9 cellular contexts compared by ENCODE assay signal in the genomic region with DNA sequence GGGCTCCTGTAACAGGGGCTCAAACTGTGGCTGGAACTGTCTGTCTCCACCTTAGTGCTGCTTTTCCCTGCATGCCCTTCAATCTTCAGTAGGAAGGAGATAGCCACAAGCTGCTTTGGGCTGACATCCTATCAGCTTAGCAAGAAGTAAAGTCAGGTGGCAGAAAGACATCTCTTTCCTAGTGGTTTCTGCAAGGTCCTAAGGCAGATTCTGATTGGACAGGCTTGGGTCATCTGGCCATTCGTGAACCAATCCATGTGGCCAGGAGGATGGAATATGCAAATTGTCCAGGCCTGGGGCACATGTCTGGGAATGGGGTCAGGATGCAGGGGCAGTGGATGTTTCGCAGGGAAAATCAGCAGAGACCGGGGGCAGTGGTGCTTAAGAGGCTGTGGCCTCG. TPM values are rescaled to one million over a fixed set of nuclear protein-coding genes. Genes with fewer than 3 reads are reported as not detected.
DNase-seq lines count a peak whose midpoint lies in the region; ATAC-seq and TF ChIP-seq lines count a peak whose summit lies in the region.
"Had no signal": no experiment of that assay in that cellular context is flagged by ENCODE, and none has a peak within 500 bp of the region (broad histone marks: within the 10 kb centered on the region; RNA-seq: fewer than 3 reads in every experiment).

No MANE protein-coding gene starts in this region.

- peak; percentile 57 for DNase-seq in H4 (ENCODE audit: low spot score)
- peak; percentile 42 for DNase-seq in NCI-H69 (lab: John Stamatoyannopoulos, UW)
- peak; percentile 39 to 49 for DNase-seq in cardiac fibroblast (ENCODE audit: low read depth in 2 of 2)
- DNase-seq in neuronal stem cell (ENCODE audit: low spot score) = no peak
- DNase-seq in NCI-H2029 (lab: John Stamatoyannopoulos, UW) = no peak
- DNase-seq in NCI-H2081 treated with DMSO at 0.1 percent for 48 hours (lab: John Stamatoyannopoulos, UW) = no peak
- DNase-seq: activated CD8-positive, alpha-beta memory T cell treated with anti-CD3 and anti-CD28 coated beads for 24 hours had no signal

- H2BK5ac ChIP-seq in neuronal stem cell (ENCODE audit: low read length) = no peak overlapping the region

- H2BK12ac ChIP-seq in neuronal stem cell (ENCODE audit: low read length) = no peak overlapping the region

- peaks cover 3% of the 10 kb centered on the region for H3K79me1 ChIP-seq in neuronal stem cell (ENCODE audit: low read depth, low read length)

- TF ChIP-seq CTCF in cardiac fibroblast (IDR thresholded peaks at IDR 0.05; ENCODE audit: low read depth, low read length) = no peak

- H3K9ac ChIP-seq in neuronal stem cell (ENCODE audit: low read depth, low read length, poor library complexity) = no peak overlapping the region

- H3K4me1 ChIP-seq in neuronal stem cell (ENCODE audit: control insufficient read depth in 2 of 2, insufficient read depth in 1 of 2, low read depth in 1 of 2, low read length in 2 of 2) = peaks cover 6 to 16% of the 10 kb centered on the region in 2 donors

- H3K18ac ChIP-seq in neuronal stem cell (ENCODE audit: low read length) = no peak overlapping the region

- no peak overlapping the region for H2BK15ac ChIP-seq in neuronal stem cell (ENCODE audit: low read length)

- no peak overlapping the region for H2AK5ac ChIP-seq in neuronal stem cell (ENCODE audit: low read depth, low read length)

- no peak overlapping the region for H3K4ac ChIP-seq in neuronal stem cell (ENCODE audit: low read length)

- no peak overlapping the region for H4K91ac ChIP-seq in neuronal stem cell (ENCODE audit: low read depth, low read length, poor library complexity)

- H3K14ac ChIP-seq in neuronal stem cell (ENCODE audit: low read length) = no peak overlapping the region

- no peaks in the 10 kb centered on the region for H3K9me3 ChIP-seq in neuronal stem cell (replicated peaks in 1 of 2; ENCODE audit: control insufficient read depth in 2 of 2, insufficient read depth in 1 of 2, low read depth in 1 of 2, low read length in 2 of 2)

- no peak overlapping the region for H3K23ac ChIP-seq in neuronal stem cell (ENCODE audit: low read depth, low read length, poor library complexity)

- H3K27ac ChIP-seq in neuronal stem cell (replicated peaks; ENCODE audit: low read length) = peak overlapping the region; percentile 28

- no peak for ATAC-seq in GM18867 (IDR thresholded peaks at IDR 0.05; ENCODE audit: unreplicated experiment)

- H3K36me3 ChIP-seq in neuronal stem cell (replicated peaks in 1 of 2; ENCODE audit: control insufficient read depth in 2 of 2, insufficient read depth in 2 of 2, low read length in 2 of 2) = peaks cover 15 to 44% of the 10 kb centered on the region in 2 donors

- peak overlapping the region; percentile 24 for H2AFZ ChIP-seq in neuronal stem cell (ENCODE audit: low read length)

- H3K4me3 ChIP-seq in cardiac fibroblast (replicated peaks in 1 of 2; ENCODE audit: low read depth in 2 of 2, low read length in 2 of 2) = no peak overlapping the region
- H3K4me3 ChIP-seq in neuronal stem cell (ENCODE audit: low read length in 2 of 2) = no peak overlapping the region

- H3K27me3 ChIP-seq in neuronal stem cell (ENCODE audit: control insufficient read depth in 3 of 3, insufficient read depth in 3 of 3, low read depth in 1 of 3, low read length in 3 of 3) = no peaks in the 10 kb centered on the region

- H2BK120ac ChIP-seq in neuronal stem cell (ENCODE audit: low read depth, low read length) = no peak overlapping the region

- H3K4me2 ChIP-seq in neuronal stem cell (ENCODE audit: insufficient read depth, low read length, poor library complexity, severe bottlenecking) = no peak overlapping the region

- no peak overlapping the region for H4K8ac ChIP-seq in neuronal stem cell (ENCODE audit: low read depth, low read length)

- WGBS in neuronal stem cell (ENCODE audit: extremely low coverage in 2 of 2, insufficient read length in 2 of 2, insufficient replicate concordance in 1 of 2), 2 donors = no CpG with 5 or more reads among the region's 4 CpGs

RNA-seq across cellular contexts. Expression of a gene that starts 5.2 kb away (rescaled TPM):
- total RNA-seq in H4 (2014; rRNA removed; shearing (Covaris generic)) = 17.9 and 20.8 TPM in 2 replicates
- 14.5 TPM for polyA plus RNA-seq in neuronal stem cell (2013, experiment 1 of 2)
- 14.3 TPM for polyA plus RNA-seq in neuronal stem cell (2013, experiment 2 of 2)

RNA-seq across cellular contexts. Expression of a gene that starts 5.5 kb away (rescaled TPM):
- 24.4 and 45.0 TPM in 2 replicates for total RNA-seq in H4 (2014; rRNA removed; shearing (Covaris generic))
- 60.8 TPM for polyA plus RNA-seq in neuronal stem cell (2013, experiment 1 of 2)
- 59.6 TPM for polyA plus RNA-seq in neuronal stem cell (2013, experiment 2 of 2)

RNA-seq across cellular contexts. Expression of a gene that starts 30.5 kb away (rescaled TPM):
- total RNA-seq in H4 (2014; rRNA removed; shearing (Covaris generic)) = 5.3 and 5.4 TPM in 2 replicates
- 11.5 TPM for polyA plus RNA-seq in neuronal stem cell (2013, experiment 1 of 2)
- polyA plus RNA-seq in neuronal stem cell (2013, experiment 2 of 2) = 10.7 TPM

RNA-seq across cellular contexts. Expression of a gene that starts 41.2 kb away (rescaled TPM):
- total RNA-seq in H4 (2014; rRNA removed; shearing (Covaris generic)) = not detected in 2 replicates
- 0.22 TPM for polyA plus RNA-seq in neuronal stem cell (2013, experiment 1 of 2)
- 0.19 TPM for polyA plus RNA-seq in neuronal stem cell (2013, experiment 2 of 2)
- total RNA-seq: cardiac septum had no signal

RNA-seq across cellular contexts. Expression of a gene that starts 55.2 kb away (rescaled TPM):
- 0.08 TPM in 1 of 2 replicates, not detected in the other for total RNA-seq in H4 (2014; rRNA removed; shearing (Covaris generic))
- polyA plus RNA-seq in neuronal stem cell (2013, experiment 1 of 2) = 0.26 TPM
- polyA plus RNA-seq in neuronal stem cell (2013, experiment 2 of 2) = 0.19 TPM
- total RNA-seq: cardiac septum had no signal

Comparison
In these comparisons a context has a peak if more than half of its experiments do, and no peak if none do; other contexts are left out.
1. DNase-seq: peak in H4 (single experiment), NCI-H69 (single experiment) and cardiac fibroblast (2 of 2); none in neuronal stem cell (single experiment), NCI-H2029 (single experiment) and NCI-H2081 treated with DMSO at 0.1 percent for 48 hours (single experiment).